1 cellular context compared by ENCODE assay signal in the genomic region with DNA sequence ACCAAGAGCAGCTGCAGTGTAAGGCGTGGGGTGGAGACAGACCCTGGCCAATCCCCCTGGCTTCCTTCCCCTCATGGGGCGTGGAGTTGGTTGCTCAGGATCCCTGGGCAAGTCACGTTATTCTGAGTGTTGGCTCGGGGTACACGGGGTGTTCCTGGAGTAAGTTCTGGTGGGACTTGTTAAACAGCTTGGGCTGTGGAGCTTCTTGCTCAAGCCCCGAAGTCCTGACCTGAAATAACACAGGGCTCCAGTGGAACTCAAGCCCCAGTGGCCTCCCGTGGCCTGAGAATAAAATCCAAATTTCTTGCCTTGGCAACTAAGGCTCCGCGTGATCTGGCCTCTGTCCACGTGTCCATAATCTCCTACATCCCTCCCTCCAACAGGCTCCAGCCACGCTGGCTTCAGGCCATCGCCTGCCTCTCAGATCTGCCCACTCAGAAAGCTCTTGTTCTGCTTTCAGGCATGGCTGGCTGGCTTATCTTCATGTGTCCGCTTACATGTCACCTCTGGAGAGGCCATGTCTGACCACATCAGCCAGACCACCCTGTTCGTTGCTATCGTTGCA.
TF ChIP-seq lines count a peak whose summit lies in the region.

No MANE protein-coding gene starts in this region.

TF ChIP-seq in K562, 482 proteins besides CTCF, POLR2A, EP300 and RAD21 (continued from another document and continues in another):
- TF ChIP-seq, protein P1, sequence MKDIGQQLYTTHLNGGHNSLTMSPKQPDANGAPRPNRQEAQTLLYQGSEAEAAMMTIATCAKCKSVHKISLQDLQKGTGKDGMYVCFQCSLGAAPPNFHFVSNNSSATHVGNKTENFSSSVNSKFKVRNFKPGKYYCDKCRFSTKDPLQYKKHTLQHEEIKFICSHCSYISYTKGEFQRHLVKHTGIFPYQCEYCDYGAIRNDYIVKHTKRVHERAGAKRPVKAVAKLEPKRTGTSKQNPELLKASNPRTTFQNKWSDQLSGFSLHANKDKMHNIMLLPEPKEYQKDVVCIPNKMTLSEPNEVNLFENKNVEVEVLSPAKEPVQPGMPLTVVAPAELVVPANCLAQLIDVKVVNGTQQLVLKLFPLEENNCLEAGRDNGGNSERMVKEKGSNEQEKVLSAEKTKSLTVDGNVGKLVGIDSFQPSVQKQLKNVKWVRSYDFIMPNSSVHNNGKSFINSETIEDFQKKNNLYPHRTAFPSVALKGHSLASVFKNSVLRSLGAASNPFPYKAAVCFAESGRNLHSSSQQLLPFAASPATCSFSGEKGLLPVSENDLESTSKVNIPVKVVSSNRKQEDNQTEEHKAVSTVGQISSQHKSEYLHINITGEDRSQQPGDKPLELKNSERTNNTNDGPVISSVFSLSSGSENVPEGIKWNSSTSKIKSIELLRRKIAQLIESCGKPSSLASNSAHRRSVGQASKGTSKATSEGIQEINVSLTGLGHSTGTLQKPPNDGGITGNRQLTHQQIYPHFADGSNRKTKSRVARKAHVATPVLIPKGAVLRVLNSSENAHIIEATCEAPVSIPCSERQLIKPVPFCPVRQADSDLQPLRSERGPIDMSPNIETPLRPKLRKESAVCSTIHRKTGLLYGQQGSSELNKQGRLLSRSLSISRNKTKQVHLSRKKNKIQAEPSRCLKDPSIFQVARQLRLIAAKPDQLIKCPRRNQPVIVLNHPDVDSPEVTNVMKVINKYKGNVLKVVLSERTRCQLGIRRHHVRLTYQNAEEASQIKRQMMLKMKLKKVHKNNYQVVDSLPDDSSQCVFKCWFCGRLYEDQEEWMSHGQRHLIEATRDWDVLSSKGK (CRISPR knock-in tag; IDR thresholded peaks at IDR 0.05), result no peak
- TF ChIP-seq ELF1 (tag; IDR thresholded peaks at IDR 0.05) (no peak), ZNF408 (CRISPR knock-in tag; IDR thresholded peaks at IDR 0.05; ENCODE audit: low read depth) (no peak), BMI1 (IDR thresholded peaks at IDR 0.05; ENCODE audit: low read length) (no peak), DACH1 (IDR thresholded peaks at IDR 0.05; ENCODE audit: partially characterized antibody) (no peak), ZNF311 (CRISPR knock-in tag; IDR thresholded peaks at IDR 0.05) (no peak), ILF3 (IDR thresholded peaks at IDR 0.05; ENCODE audit: borderline replicate concordance) (no peak), ZNF764 (CRISPR knock-in tag; IDR thresholded peaks at IDR 0.05; ENCODE audit: low read depth) (no peak), THAP7 (CRISPR knock-in tag; IDR thresholded peaks at IDR 0.05) (no peak), KDM1A (IDR thresholded peaks at IDR 0.05) (no peak), SIX5 (IDR thresholded peaks at IDR 0.05; ENCODE audit: borderline replicate concordance in 1 of 2, insufficient read depth in 1 of 2, low read depth in 1 of 2, low read length in 2 of 2) (no peak), ETS1 (conservative IDR thresholded peaks at IDR 0.05; ENCODE audit: control insufficient read depth, low read depth, low read length) (no peak), SP2 (IDR thresholded peaks at IDR 0.05; ENCODE audit: extremely low read depth, low read depth, low read length, poor library complexity, severe bottlenecking) (no peak), ZKSCAN1 (IDR thresholded peaks at IDR 0.05; ENCODE audit: low read depth, low read length) (no peak), TBL1XR1 (IDR thresholded peaks at IDR 0.05; ENCODE audit: low read length in 2 of 2) (no peak), ZNF79 (CRISPR knock-in tag; IDR thresholded peaks at IDR 0.05; ENCODE audit: low read depth) (no peak), ZBTB49 (CRISPR knock-in tag; IDR thresholded peaks at IDR 0.05; ENCODE audit: borderline replicate concordance) (no peak), KDM5B (IDR thresholded peaks at IDR 0.05; ENCODE audit: insufficient replicate concordance, low read depth, low read length) (no peak), CBX2 (IDR thresholded peaks at IDR 0.05; ENCODE audit: insufficient read depth, low read length, poor library complexity, severe bottlenecking) (no peak), RFX5 (IDR thresholded peaks at IDR 0.05; ENCODE audit: low read depth, low read length) (no peak), BCOR (IDR thresholded peaks at IDR 0.05) (no peak)
- TF ChIP-seq, protein P2, sequence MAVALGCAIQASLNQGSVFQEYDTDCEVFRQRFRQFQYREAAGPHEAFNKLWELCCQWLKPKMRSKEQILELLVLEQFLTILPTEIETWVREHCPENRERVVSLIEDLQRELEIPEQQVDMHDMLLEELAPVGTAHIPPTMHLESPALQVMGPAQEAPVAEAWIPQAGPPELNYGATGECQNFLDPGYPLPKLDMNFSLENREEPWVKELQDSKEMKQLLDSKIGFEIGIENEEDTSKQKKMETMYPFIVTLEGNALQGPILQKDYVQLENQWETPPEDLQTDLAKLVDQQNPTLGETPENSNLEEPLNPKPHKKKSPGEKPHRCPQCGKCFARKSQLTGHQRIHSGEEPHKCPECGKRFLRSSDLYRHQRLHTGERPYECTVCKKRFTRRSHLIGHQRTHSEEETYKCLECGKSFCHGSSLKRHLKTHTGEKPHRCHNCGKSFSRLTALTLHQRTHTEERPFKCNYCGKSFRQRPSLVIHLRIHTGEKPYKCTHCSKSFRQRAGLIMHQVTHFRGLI (CRISPR knock-in tag; IDR thresholded peaks at IDR 0.05), result no peak
- TF ChIP-seq, protein P3, sequence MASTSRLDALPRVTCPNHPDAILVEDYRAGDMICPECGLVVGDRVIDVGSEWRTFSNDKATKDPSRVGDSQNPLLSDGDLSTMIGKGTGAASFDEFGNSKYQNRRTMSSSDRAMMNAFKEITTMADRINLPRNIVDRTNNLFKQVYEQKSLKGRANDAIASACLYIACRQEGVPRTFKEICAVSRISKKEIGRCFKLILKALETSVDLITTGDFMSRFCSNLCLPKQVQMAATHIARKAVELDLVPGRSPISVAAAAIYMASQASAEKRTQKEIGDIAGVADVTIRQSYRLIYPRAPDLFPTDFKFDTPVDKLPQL (IDR thresholded peaks at IDR 0.05; ENCODE audit: extremely low read depth, insufficient read length), result no peak
- TF ChIP-seq, protein P4, sequence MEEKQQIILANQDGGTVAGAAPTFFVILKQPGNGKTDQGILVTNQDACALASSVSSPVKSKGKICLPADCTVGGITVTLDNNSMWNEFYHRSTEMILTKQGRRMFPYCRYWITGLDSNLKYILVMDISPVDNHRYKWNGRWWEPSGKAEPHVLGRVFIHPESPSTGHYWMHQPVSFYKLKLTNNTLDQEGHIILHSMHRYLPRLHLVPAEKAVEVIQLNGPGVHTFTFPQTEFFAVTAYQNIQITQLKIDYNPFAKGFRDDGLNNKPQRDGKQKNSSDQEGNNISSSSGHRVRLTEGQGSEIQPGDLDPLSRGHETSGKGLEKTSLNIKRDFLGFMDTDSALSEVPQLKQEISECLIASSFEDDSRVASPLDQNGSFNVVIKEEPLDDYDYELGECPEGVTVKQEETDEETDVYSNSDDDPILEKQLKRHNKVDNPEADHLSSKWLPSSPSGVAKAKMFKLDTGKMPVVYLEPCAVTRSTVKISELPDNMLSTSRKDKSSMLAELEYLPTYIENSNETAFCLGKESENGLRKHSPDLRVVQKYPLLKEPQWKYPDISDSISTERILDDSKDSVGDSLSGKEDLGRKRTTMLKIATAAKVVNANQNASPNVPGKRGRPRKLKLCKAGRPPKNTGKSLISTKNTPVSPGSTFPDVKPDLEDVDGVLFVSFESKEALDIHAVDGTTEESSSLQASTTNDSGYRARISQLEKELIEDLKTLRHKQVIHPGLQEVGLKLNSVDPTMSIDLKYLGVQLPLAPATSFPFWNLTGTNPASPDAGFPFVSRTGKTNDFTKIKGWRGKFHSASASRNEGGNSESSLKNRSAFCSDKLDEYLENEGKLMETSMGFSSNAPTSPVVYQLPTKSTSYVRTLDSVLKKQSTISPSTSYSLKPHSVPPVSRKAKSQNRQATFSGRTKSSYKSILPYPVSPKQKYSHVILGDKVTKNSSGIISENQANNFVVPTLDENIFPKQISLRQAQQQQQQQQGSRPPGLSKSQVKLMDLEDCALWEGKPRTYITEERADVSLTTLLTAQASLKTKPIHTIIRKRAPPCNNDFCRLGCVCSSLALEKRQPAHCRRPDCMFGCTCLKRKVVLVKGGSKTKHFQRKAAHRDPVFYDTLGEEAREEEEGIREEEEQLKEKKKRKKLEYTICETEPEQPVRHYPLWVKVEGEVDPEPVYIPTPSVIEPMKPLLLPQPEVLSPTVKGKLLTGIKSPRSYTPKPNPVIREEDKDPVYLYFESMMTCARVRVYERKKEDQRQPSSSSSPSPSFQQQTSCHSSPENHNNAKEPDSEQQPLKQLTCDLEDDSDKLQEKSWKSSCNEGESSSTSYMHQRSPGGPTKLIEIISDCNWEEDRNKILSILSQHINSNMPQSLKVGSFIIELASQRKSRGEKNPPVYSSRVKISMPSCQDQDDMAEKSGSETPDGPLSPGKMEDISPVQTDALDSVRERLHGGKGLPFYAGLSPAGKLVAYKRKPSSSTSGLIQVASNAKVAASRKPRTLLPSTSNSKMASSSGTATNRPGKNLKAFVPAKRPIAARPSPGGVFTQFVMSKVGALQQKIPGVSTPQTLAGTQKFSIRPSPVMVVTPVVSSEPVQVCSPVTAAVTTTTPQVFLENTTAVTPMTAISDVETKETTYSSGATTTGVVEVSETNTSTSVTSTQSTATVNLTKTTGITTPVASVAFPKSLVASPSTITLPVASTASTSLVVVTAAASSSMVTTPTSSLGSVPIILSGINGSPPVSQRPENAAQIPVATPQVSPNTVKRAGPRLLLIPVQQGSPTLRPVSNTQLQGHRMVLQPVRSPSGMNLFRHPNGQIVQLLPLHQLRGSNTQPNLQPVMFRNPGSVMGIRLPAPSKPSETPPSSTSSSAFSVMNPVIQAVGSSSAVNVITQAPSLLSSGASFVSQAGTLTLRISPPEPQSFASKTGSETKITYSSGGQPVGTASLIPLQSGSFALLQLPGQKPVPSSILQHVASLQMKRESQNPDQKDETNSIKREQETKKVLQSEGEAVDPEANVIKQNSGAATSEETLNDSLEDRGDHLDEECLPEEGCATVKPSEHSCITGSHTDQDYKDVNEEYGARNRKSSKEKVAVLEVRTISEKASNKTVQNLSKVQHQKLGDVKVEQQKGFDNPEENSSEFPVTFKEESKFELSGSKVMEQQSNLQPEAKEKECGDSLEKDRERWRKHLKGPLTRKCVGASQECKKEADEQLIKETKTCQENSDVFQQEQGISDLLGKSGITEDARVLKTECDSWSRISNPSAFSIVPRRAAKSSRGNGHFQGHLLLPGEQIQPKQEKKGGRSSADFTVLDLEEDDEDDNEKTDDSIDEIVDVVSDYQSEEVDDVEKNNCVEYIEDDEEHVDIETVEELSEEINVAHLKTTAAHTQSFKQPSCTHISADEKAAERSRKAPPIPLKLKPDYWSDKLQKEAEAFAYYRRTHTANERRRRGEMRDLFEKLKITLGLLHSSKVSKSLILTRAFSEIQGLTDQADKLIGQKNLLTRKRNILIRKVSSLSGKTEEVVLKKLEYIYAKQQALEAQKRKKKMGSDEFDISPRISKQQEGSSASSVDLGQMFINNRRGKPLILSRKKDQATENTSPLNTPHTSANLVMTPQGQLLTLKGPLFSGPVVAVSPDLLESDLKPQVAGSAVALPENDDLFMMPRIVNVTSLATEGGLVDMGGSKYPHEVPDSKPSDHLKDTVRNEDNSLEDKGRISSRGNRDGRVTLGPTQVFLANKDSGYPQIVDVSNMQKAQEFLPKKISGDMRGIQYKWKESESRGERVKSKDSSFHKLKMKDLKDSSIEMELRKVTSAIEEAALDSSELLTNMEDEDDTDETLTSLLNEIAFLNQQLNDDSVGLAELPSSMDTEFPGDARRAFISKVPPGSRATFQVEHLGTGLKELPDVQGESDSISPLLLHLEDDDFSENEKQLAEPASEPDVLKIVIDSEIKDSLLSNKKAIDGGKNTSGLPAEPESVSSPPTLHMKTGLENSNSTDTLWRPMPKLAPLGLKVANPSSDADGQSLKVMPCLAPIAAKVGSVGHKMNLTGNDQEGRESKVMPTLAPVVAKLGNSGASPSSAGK (IDR thresholded peaks at IDR 0.05), result peak; percentile 94
- TF ChIP-seq, protein P5, sequence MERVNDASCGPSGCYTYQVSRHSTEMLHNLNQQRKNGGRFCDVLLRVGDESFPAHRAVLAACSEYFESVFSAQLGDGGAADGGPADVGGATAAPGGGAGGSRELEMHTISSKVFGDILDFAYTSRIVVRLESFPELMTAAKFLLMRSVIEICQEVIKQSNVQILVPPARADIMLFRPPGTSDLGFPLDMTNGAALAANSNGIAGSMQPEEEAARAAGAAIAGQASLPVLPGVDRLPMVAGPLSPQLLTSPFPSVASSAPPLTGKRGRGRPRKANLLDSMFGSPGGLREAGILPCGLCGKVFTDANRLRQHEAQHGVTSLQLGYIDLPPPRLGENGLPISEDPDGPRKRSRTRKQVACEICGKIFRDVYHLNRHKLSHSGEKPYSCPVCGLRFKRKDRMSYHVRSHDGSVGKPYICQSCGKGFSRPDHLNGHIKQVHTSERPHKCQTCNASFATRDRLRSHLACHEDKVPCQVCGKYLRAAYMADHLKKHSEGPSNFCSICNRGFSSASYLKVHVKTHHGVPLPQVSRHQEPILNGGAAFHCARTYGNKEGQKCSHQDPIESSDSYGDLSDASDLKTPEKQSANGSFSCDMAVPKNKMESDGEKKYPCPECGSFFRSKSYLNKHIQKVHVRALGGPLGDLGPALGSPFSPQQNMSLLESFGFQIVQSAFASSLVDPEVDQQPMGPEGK (CRISPR knock-in tag; IDR thresholded peaks at IDR 0.05; ENCODE audit: borderline replicate concordance), result no peak
